ENCODE assay signal across 29 cellular contexts in the genomic region with DNA sequence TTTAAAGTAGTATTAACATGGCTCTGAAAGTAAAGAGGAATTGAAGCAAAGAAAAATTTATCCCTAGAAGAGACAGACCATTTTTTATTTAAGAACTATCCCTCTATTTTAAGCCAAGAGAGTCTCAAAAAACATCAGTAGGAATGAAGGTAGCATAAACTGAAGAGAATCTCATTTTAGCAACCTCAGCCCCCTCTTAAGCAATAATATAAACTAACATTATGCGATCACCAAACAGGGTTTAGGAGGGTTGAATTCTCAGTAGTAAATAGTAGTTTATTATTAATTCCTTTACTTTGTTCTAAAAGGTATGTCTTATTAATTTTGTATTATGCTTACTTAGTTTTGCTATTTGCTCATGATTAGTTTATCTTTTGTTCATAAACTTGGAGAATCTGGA.
"Had no signal": no experiment of that assay in that cellular context is flagged by ENCODE, and none has a peak within 500 bp of the region (broad histone marks: within the 10 kb centered on the region; RNA-seq: fewer than 3 reads in every experiment).

No MANE protein-coding gene starts in this region.

- H3K27me3 ChIP-seq: neutrophil, suprapubic skin, testis, tibial artery, upper lobe of left lung, vagina had no signal

- H3K4me1 ChIP-seq: parathyroid adenoma, spleen, suprapubic skin, testis, tibial artery, upper lobe of left lung, vagina had no signal

- ATAC-seq: naive thymus-derived CD8-positive, alpha-beta T cell; natural killer cell treated with Interleukin-12 subunit alpha and Interleukin-12 subunit beta and Interleukin-15 and Interleukin-18, amount 100 ng/mL, for 72 hours; psoas muscle; right cardiac atrium; sciatic nerve; stimulated activated memory B cell treated with anti-CD40 and anti-IgM and Interleukin-4, amounts not matched to agents 10 μg/mL and 1 μg/mL and 100 μg/mL, for 72 hours; stimulated activated naive CD8-positive, alpha-beta T cell treated with anti-CD3 and anti-CD28 coated beads, Interleukin-15, amount 100 ng/mL, for 72 hours; stimulated activated naive CD8-positive, alpha-beta T cell treated with anti-CD3 and anti-CD28 coated beads, Interleukin-15, Interleukin-2, amounts not matched to agents 100 U/mL and 50 U/mL, for 24 hours had no signal

- H3K36me3 ChIP-seq: neutrophil, spleen, suprapubic skin, tibial artery, upper lobe of left lung, vagina had no signal

- H3K4me3 ChIP-seq: psoas muscle, skin epidermis, smooth muscle cell, spleen, suprapubic skin, testis, tibial artery, upper lobe of left lung, vagina had no signal

- DNase-seq: naive thymus-derived CD8-positive, alpha-beta T cell; nephron progenitor cell; nucleus accumbens; posterior cingulate gyrus; psoas muscle; right cardiac atrium; spleen; stimulated activated CD4-positive, alpha-beta T cell treated with anti-CD3 and anti-CD28 coated beads, Interleukin-12 subunit alpha, Interleukin-12 subunit beta, amount 100 ng/mL, for 4 hours; stimulated activated CD4-positive, alpha-beta T cell treated with anti-CD3 and anti-CD28 coated beads, Interleukin-1b, Interleukin-23, amount 100 ng/mL, for 48 hours; stimulated activated CD4-positive, alpha-beta T cell treated with anti-CD3 and anti-CD28 coated beads, Interleukin-4, amount 100 ng/mL, for 1 hour; stimulated activated CD4-positive, alpha-beta T cell treated with anti-CD3 and anti-CD28 coated beads, Interleukin-4, amount 100 ng/mL, for 4 hours; stimulated activated CD8-positive, alpha-beta memory T cell treated with anti-CD3 and anti-CD28 coated beads, Interleukin-4, amount 100 ng/mL, for 48 hours; stimulated activated naive CD4-positive, alpha-beta T cell; stimulated activated naive CD8-positive, alpha-beta T cell treated with anti-CD3 and anti-CD28 coated beads, Interleukin-15, amount 100 ng/mL, for 72 hours; stimulated activated naive CD8-positive, alpha-beta T cell treated with anti-CD3 and anti-CD28 coated beads, Interleukin-15, Interleukin-2, amounts not matched to agents 100 U/mL and 50 U/mL, for 24 hours; substantia nigra; testis; tibial artery; trophoblast cell; upper lobe of left lung had no signal

- H3K27ac ChIP-seq: neutrophil, parathyroid adenoma, psoas muscle, skin epidermis, spleen, suprapubic skin, testis, tibial artery, upper lobe of left lung, vagina had no signal

- H3K9me3 ChIP-seq: neutrophil, psoas muscle, spleen, suprapubic skin, testis, tibial artery, upper lobe of left lung, vagina had no signal
